ENCODE assay signal across 8 cellular contexts in genomic region chr21:33402011-33402979, GRCh38. TPM values are rescaled to one million over a fixed set of nuclear protein-coding genes. Genes with fewer than 3 reads are reported as not detected.
DNase-seq lines count a peak whose midpoint lies in the region; ATAC-seq and TF ChIP-seq lines count a peak whose summit lies in the region.

No MANE protein-coding gene starts in this region.

- peaks cover 3% of the 10 kb centered on the region for H3K36me3 ChIP-seq in osteoblast (ENCODE audit: insufficient read depth, low read length)

- in situ Hi-C loops in G401 (cut with HindIII; ENCODE audit: low sequenced_read_pairs), result no loop called here

- intact Hi-C loops in left cardiac atrium (cut with DNase I), result no loop called here

- peaks cover 34% of the 10 kb centered on the region for H3K79me2 ChIP-seq in osteoblast (ENCODE audit: insufficient read depth, low read length)

- no peaks in the 10 kb centered on the region for H3K27me3 ChIP-seq in osteoblast (ENCODE audit: insufficient read depth, low read length)

- H3K4me2 ChIP-seq in osteoblast (ENCODE audit: insufficient read depth, low read length), result peak overlapping the region; percentile 94

- peak overlapping the region; percentile 58 for H2AFZ ChIP-seq in osteoblast (ENCODE audit: low read length)

- ATAC-seq in left cardiac atrium (peak; percentile 63 to 64), GM21717 (IDR thresholded peaks at IDR 0.05; ENCODE audit: unreplicated experiment) (no peak), GM18519 (IDR thresholded peaks at IDR 0.05; ENCODE audit: low FRiP score, unreplicated experiment) (no peak)

- H3K9me3 ChIP-seq in osteoblast (ENCODE audit: low read depth, low read length), result no peaks in the 10 kb centered on the region

- TF ChIP-seq CTCF in osteoblast (IDR thresholded peaks at IDR 0.05; ENCODE audit: extremely low read depth, low read depth, low read length), result no peak

- DNase-seq in G401 (ENCODE audit: low spot score), result peak; percentile 59
- peak; percentile 65 to 72 for DNase-seq in Kasumi-1 (lab: John Stamatoyannopoulos, UW)
- peak in 34 of 56 donors; percentile 9 to 62 (median 30) for DNase-seq in amygdala (lab: John Stamatoyannopoulos, UW)
- DNase-seq in left cardiac atrium, result peak; percentile 70
- peak; percentile 92 for DNase-seq in osteoblast (ENCODE audit: insufficient read length, low spot score, missing footprints)
- DNase-seq in NCI-H2029 (lab: John Stamatoyannopoulos, UW), result no peak

- H3K4me1 ChIP-seq in osteoblast (ENCODE audit: insufficient read depth, low read length), result peaks cover 40% of the 10 kb centered on the region

- H3K27ac ChIP-seq in osteoblast (ENCODE audit: low read depth, low read length), result peak overlapping the region; percentile 79

- H3K4me3 ChIP-seq in osteoblast (ENCODE audit: insufficient read depth, low read length), result peak overlapping the region; percentile 92

- H4K20me1 ChIP-seq in osteoblast (ENCODE audit: insufficient read depth, low read length), result peaks cover 15% of the 10 kb centered on the region

RNA-seq across cellular contexts. Expression of gene IFNGR2, which starts 0.9 kb away (rescaled TPM):
- 61.2 and 66.8 TPM in 2 replicates for total RNA-seq in G401 (2014; rRNA removed; shearing (Covaris generic))
- total RNA-seq in left cardiac atrium (10 to 100 TPM; 47.3 TPM), osteoblast (60.1 and 63.1 TPM in 2 replicates)

Comparison
In these comparisons a context has a peak if more than half of its experiments do, and no peak if none do; other contexts are left out.
1. ATAC-seq: peak in left cardiac atrium (2 of 2); none in GM21717 (single experiment) and GM18519 (single experiment).